8 cellular contexts compared by ENCODE assay signal in the genomic region with DNA sequence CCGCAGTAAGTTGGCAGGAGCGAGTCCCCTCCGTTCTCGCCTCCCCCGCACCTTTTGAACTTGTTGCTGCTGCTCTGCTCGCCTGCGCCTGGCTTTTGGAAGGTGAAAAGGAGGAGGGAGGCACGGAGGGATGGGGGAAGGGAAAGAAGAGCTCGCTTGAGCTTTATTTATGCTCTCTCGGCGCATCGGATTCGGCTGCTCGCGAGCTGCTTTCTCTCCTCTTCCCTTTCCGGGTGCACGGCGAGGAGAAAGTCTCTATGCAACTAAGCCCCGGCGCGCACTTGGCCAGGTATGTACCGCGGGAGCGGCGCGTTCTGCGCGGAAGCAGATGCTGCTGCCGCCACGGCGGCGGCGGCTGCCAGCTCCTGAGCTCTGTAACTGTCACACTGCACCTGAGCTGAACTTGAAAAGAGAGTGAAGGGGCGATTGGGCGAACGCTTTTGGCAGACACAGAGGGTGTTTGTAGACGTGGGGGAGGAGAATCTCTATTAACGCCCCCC. TPM values are rescaled to one million over a fixed set of nuclear protein-coding genes. Genes with fewer than 3 reads are reported as not detected.
DNase-seq lines count a peak whose midpoint lies in the region; ATAC-seq and TF ChIP-seq lines count a peak whose summit lies in the region.

No MANE protein-coding gene starts in this region.

- DNase-seq in A673 (ENCODE audit: low spot score), result peak; percentile 7
- peak; percentile 14 for DNase-seq in NCI-H2196 treated with DMSO at 0.1 percent for 48 hours (lab: John Stamatoyannopoulos, UW; ENCODE audit: unreplicated experiment)
- peak; percentile 78 for DNase-seq in cerebellar cortex (ENCODE audit: low spot score)
- peak in 1 of 2 donors; percentile 81 for DNase-seq in left lung
- no peak for DNase-seq in tibial nerve (ENCODE audit: low spot score in 2 of 2)

- no TSS peak for BruUV-seq in A673 (replicated peaks; lab: Mats Ljungman, UMichigan)

- ATAC-seq in GM18519 (IDR thresholded peaks at IDR 0.05; ENCODE audit: low FRiP score, unreplicated experiment) (peak; percentile 57), HG02970 (IDR thresholded peaks at IDR 0.05; ENCODE audit: low FRiP score, unreplicated experiment) (peak; percentile 55), left lung (peak; percentile 60)

- 1% methylated on average over 38 of the region's 38 CpGs for WGBS in thymus
- 1 to 2% methylated on average over 33 to 35 of the region's 38 CpGs for WGBS in tibial nerve, 2 donors

- peaks cover 4% of the 10 kb centered on the region for H3K4me1 ChIP-seq in A673 (ENCODE audit: insufficient read depth, low read length, poor library complexity, severe bottlenecking)
- peaks cover 0 to 8% of the 10 kb centered on the region in 2 donors for H3K4me1 ChIP-seq in left lung
- no peaks in the 10 kb centered on the region for H3K4me1 ChIP-seq in thymus (ENCODE audit: control insufficient read depth, insufficient read depth, low read length)
- peaks cover 0 to 17% (median 0%) of the 10 kb centered on the region in 4 donors for H3K4me1 ChIP-seq in tibial nerve

- TF ChIP-seq CTCF in A673 (conservative IDR thresholded peaks at IDR 0.05; ENCODE audit: low read depth, low read length) (no peak), left lung (IDR thresholded peaks at IDR 0.05) (no peak), tibial nerve (IDR thresholded peaks at IDR 0.05) (no peak)

- POLR2A ChIA-PET in A673 (lab: Charles Lee; ENCODE audit: low non-redundant PET), result no interaction called here

- H3K27ac ChIP-seq in A673 (ENCODE audit: low read depth, low read length, poor library complexity, severe bottlenecking) (no peak overlapping the region), left lung (no peak overlapping the region), thymus (ENCODE audit: low read depth) (no peak overlapping the region), tibial nerve (no peak overlapping the region)

- peaks cover 21% of the 10 kb centered on the region for H3K27me3 ChIP-seq in A673 (replicated peaks; ENCODE audit: insufficient read depth, low read depth, low read length, poor library complexity)
- peaks cover 3 to 36% of the 10 kb centered on the region in 2 donors for H3K27me3 ChIP-seq in left lung
- H3K27me3 ChIP-seq in thymus (ENCODE audit: control insufficient read depth, insufficient read depth), result peaks cover 25% of the 10 kb centered on the region
- H3K27me3 ChIP-seq in tibial nerve, result peaks cover 0 to 20% of the 10 kb centered on the region in 2 donors

- intact Hi-C loops in A673 (cut with micrococcal nuclease; ENCODE audit: unreplicated experiment), result loop anchor here (5.0 to 10.0 kb wide), 4 partner anchors 284 to 1919 kb away; no protein-coding TSS in a partner anchor
- intact Hi-C loops in left lung (cut with DNase I), result loop anchor here in 1 of 2 donors (10.0 kb wide), 1 partner anchor 339 kb away; no protein-coding TSS in a partner anchor

- H3K9me3 ChIP-seq in A673 (ENCODE audit: low read depth, low read length, poor library complexity, severe bottlenecking) (no peaks in the 10 kb centered on the region), left lung (no peaks in the 10 kb centered on the region), thymus (ENCODE audit: control insufficient read depth) (no peaks in the 10 kb centered on the region), tibial nerve (peaks cover 0 to 7% (median 0%) of the 10 kb centered on the region in 4 donors)

- no peaks in the 10 kb centered on the region for H3K36me3 ChIP-seq in A673 (ENCODE audit: insufficient read depth, low read length, poor library complexity, severe bottlenecking)
- no peaks in the 10 kb centered on the region for H3K36me3 ChIP-seq in left lung
- no peaks in the 10 kb centered on the region for H3K36me3 ChIP-seq in thymus (ENCODE audit: control insufficient read depth, insufficient read depth)
- no peaks in the 10 kb centered on the region for H3K36me3 ChIP-seq in tibial nerve

- CTCF ChIA-PET in A673 (lab: Charles Lee), result interaction anchor here (0.6 kb wide), 1 partner anchor 228 kb away, joined by 3 read pairs; no protein-coding TSS in a partner anchor

- no peak for TF ChIP-seq POLR2A in tibial nerve (IDR thresholded peaks at IDR 0.05)

- H3K4me3 ChIP-seq in A673 (ENCODE audit: low read depth, low read length, poor library complexity, severe bottlenecking) (peak overlapping the region; percentile 32), left lung (peak overlapping the region; percentile 27 to 32), thymus (ENCODE audit: low read length) (peak overlapping the region; percentile 34), tibial nerve (peak overlapping the region in 2 of 4 donors; percentile 15 to 52)

- no peak for TF ChIP-seq EP300 in tibial nerve (IDR thresholded peaks at IDR 0.05)

RNA-seq across cellular contexts. Expression of a gene that starts 0.6 kb away (rescaled TPM):
- total RNA-seq in A673 (2021) (not detected in 2 replicates), left lung (under 1 TPM; 0.21 to 0.23 TPM), tibial nerve (1 to 10 TPM in 1 of 4 donors, under 1 TPM in 2, not detected in 1; under 0.01 to 1.3 (median 0.59) TPM)
- 0.11 TPM for polyA plus RNA-seq in thymus

Comparison
In these comparisons a context has a peak if more than half of its experiments do, and no peak if none do; other contexts are left out.
1. DNase-seq: peak in A673 (single experiment), NCI-H2196 treated with DMSO at 0.1 percent for 48 hours (single experiment) and cerebellar cortex (single experiment); none in tibial nerve (0 of 2).
2. Peak in every context shown above with its lines, with median percentiles within 50 percentile points of each other: ATAC-seq.